In the genomic region with DNA sequence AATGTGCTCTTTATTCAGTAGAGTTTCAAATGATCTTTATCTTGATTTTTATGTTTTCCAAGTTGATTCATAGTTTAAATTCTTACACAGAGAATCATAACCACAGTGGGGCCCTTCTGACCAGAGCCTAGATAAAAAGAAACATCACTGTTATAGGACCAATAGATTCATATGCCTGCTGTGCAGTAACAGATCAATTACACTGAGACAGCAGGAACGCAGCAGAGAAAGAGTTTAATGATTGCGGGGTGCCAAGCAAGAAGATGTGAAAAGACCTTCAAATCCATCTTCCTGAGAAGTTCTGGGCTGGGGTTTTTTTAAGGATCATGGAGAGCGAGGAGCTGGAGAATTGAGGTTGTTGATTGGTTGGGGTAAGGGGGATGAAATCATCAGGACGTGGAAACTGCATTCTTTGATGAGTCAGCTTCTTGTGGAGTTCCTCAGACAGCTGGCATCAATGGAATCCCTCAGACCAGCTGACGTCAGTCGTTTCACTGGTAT, we compare ENCODE assay signal across 15 cellular contexts.
DNase-seq lines count a peak whose midpoint lies in the region; ATAC-seq, FAIRE-seq and TF ChIP-seq lines count a peak whose summit lies in the region.
"Had no signal": no experiment of that assay in that cellular context is flagged by ENCODE, and none has a peak within 500 bp of the region (broad histone marks: within the 10 kb centered on the region; RNA-seq: fewer than 3 reads in every experiment).

No MANE protein-coding gene starts in this region.

- H4K91ac ChIP-seq in trophoblast cell (ENCODE audit: low read depth, low read length), result no peak overlapping the region

- FAIRE-seq in GM12892 (lab: Jason Lieb, UNC), result no peak

- H3K9ac ChIP-seq in trophoblast cell (ENCODE audit: low read length), result no peak overlapping the region
- H3K9ac ChIP-seq: BLaER1 had no signal

- no peaks in the 10 kb centered on the region for H3K79me1 ChIP-seq in trophoblast cell (ENCODE audit: low read length)

- no peak overlapping the region for H3K27ac ChIP-seq in trophoblast cell (ENCODE audit: low read depth, low read length)
- H3K27ac ChIP-seq: BLaER1, testis had no signal

- H3K14ac ChIP-seq in trophoblast cell (ENCODE audit: low read length), result no peak overlapping the region

- no peak overlapping the region for H4K12ac ChIP-seq in trophoblast cell (ENCODE audit: low read depth, low read length)

- no peaks in the 10 kb centered on the region for H3K36me3 ChIP-seq in trophoblast cell (ENCODE audit: control insufficient read depth in 1 of 2, insufficient read depth in 2 of 2, low read length in 2 of 2)
- H3K36me3 ChIP-seq: BLaER1 had no signal

- H2BK120ac ChIP-seq in trophoblast cell (ENCODE audit: insufficient read depth, low read length, poor library complexity), result no peak overlapping the region

- no peaks in the 10 kb centered on the region for H3K4me1 ChIP-seq in trophoblast cell (ENCODE audit: control insufficient read depth in 1 of 2, insufficient read depth in 2 of 2, low read length in 2 of 2)
- H3K4me1 ChIP-seq: BLaER1, testis had no signal

- H3K27me3 ChIP-seq in trophoblast cell (ENCODE audit: insufficient read depth, low read length), result no peaks in the 10 kb centered on the region
- H3K27me3 ChIP-seq: BLaER1, testis had no signal

- H2BK5ac ChIP-seq in trophoblast cell (ENCODE audit: low read depth, low read length, poor library complexity), result no peak overlapping the region

- H3K4me3 ChIP-seq in AG04449 (ENCODE audit: low read depth, low read length) (no peak overlapping the region), trophoblast cell (ENCODE audit: low read depth, low read length) (no peak overlapping the region)
- H3K4me3 ChIP-seq: BLaER1, testis had no signal

- no CpG with 5 or more reads among the region's 6 CpGs for WGBS in trophoblast cell (ENCODE audit: extremely low coverage, insufficient coverage, insufficient read length)

- POLR2A ChIA-PET in AG04449 (lab: Yijun Ruan, JAX), result interaction anchor here (0.6 kb wide), 1 partner anchor 43 kb away, joined by 3 read pairs; no protein-coding TSS in a partner anchor

- no peak overlapping the region for H2AFZ ChIP-seq in trophoblast cell (ENCODE audit: insufficient read depth, low read length, poor library complexity)

- no peak overlapping the region for H3K4me2 ChIP-seq in trophoblast cell (ENCODE audit: low read length)
- H3K4me2 ChIP-seq: BLaER1 had no signal

- peak; percentile 95 for DNase-seq in AG04449 (ENCODE audit: low read depth, low spot score)
- DNase-seq in HS-5 (ENCODE audit: low read depth), result peak; percentile 92
- DNase-seq in astrocyte of the hippocampus (ENCODE audit: low read depth, low spot score), result peak; percentile 93
- peak; percentile 16 for DNase-seq in hepatic stellate cell (ENCODE audit: low spot score)
- DNase-seq in trophoblast cell, result no peak
- DNase-seq in GM12892 (ENCODE audit: insufficient read length), result no peak
- DNase-seq in iPS-NIHi11 (ENCODE audit: low spot score), result no peak
- DNase-seq: activated gamma-delta T cell, cortex of kidney, hypothalamus, Karpas-422, testis had no signal

- no peak for TF ChIP-seq CTCF in AG04449 (IDR thresholded peaks at IDR 0.05; ENCODE audit: insufficient read depth, low read length, missing control alignments)

- no peaks in the 10 kb centered on the region for H3K9me3 ChIP-seq in trophoblast cell (ENCODE audit: insufficient read depth, low read depth, low read length)
- H3K9me3 ChIP-seq: testis had no signal

- TF ChIP-seq POLR2A in GM12892 (IDR thresholded peaks at IDR 0.05; ENCODE audit: low read depth, low read length), result no peak

- no peak overlapping the region for H4K8ac ChIP-seq in trophoblast cell (ENCODE audit: low read depth, low read length)

- H3K4ac ChIP-seq in trophoblast cell (ENCODE audit: low read depth, low read length), result no peak overlapping the region

- no peaks in the 10 kb centered on the region for H3K79me2 ChIP-seq in trophoblast cell (ENCODE audit: control insufficient read depth, insufficient read depth, low read length, poor library complexity)

- H3K18ac ChIP-seq in trophoblast cell (ENCODE audit: low read length), result no peak overlapping the region

- no peak overlapping the region for H2AK5ac ChIP-seq in trophoblast cell (ENCODE audit: low read length)

- CTCF ChIA-PET in AG04449 (lab: Yijun Ruan, JAX), result no interaction called here

- no peak overlapping the region for H3K23ac ChIP-seq in trophoblast cell (ENCODE audit: low read length)

- H2BK12ac ChIP-seq in trophoblast cell (ENCODE audit: low read length), result no peak overlapping the region

- no peak for ATAC-seq in GM18519 (IDR thresholded peaks at IDR 0.05; ENCODE audit: low FRiP score, unreplicated experiment)
- ATAC-seq: Right ventricle myocardium inferior had no signal

Comparison
In these comparisons a context has a peak if more than half of its experiments do, and no peak if none do; other contexts are left out.
1. DNase-seq: peak in AG04449 (single experiment), HS-5 (single experiment), astrocyte of the hippocampus (single experiment) and hepatic stellate cell (single experiment); none in trophoblast cell (0 of 2), GM12892 (single experiment) and iPS-NIHi11 (single experiment).